9 cellular contexts compared by ENCODE assay signal in the genomic region with DNA sequence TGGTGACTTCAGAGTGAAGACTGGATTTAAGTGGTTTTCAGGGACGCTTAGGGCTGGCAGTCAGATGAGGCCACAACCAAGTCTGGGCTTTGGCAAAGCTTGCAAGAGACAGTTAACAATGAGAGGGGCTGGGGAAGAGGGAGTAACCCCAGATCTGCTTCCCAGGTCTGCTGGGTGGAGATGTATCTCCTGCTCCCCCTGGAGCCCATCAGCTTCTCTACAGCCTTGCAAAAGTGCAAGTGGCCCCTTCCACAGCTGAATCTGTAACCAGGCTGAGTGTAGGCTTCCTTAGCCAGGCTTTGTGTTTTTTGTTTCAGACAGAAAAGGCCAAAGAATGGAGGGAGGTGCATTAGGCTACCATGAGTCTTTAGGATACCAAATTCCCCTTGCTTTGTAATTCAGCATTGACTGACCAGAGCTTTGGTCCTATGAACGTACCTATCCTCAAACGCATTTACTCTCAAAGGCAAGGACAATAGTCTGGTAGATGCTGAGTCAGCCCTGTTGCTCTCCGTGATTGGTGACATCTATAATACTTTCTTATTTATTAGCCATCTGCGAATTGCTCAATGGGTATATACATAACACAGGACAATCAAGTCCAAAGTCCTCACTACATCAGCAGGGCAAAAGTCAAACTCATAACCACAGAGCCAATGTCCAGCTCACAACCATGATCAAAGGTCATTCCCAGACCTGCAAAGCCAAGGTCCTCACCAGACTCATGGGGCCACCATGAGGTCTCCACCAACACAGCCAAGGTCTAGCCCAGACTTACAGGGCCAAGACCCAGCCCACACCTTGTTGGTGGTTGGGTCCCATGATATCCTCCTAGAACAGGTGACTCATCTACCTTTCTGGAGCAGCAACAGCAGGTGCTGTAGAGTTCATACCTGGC. TPM values are rescaled to one million over a fixed set of nuclear protein-coding genes. Genes with fewer than 3 reads are reported as not detected.
DNase-seq lines count a peak whose midpoint lies in the region; ATAC-seq and TF ChIP-seq lines count a peak whose summit lies in the region.
"Had no signal": no experiment of that assay in that cellular context is flagged by ENCODE, and none has a peak within 500 bp of the region (broad histone marks: within the 10 kb centered on the region; RNA-seq: fewer than 3 reads in every experiment).

No MANE protein-coding gene starts in this region.

- no peaks in the 10 kb centered on the region for H3K9me3 Mint-ChIP-seq in chondrocyte (ENCODE audit: low read depth)

- H3K4me1 Mint-ChIP-seq in chondrocyte (ENCODE audit: low read depth), result no peaks in the 10 kb centered on the region

- ATAC-seq in GM19452 (IDR thresholded peaks at IDR 0.05; ENCODE audit: unreplicated experiment) (no peak), HG03565 (IDR thresholded peaks at IDR 0.05; ENCODE audit: unreplicated experiment) (no peak)

- no peak overlapping the region for H3K27ac Mint-ChIP-seq in chondrocyte (ENCODE audit: unreplicated experiment)

- H3K4me3 Mint-ChIP-seq in chondrocyte (ENCODE audit: unreplicated experiment), result no peak overlapping the region

- peak; percentile 73 for TF ChIP-seq CTCF in chondrocyte (IDR thresholded peaks at IDR 0.05)

- peaks cover 2% of the 10 kb centered on the region for H3K36me3 Mint-ChIP-seq in chondrocyte (ENCODE audit: low read depth)

- H3K27me3 Mint-ChIP-seq in chondrocyte (ENCODE audit: low read depth), result peaks cover 10% of the 10 kb centered on the region

- DNase-seq in NCI-H748 (lab: John Stamatoyannopoulos, UW; ENCODE audit: unreplicated experiment), result peak; percentile 20
- DNase-seq in NCI-H748 treated with DMSO at 0.1 percent for 48 hours (lab: John Stamatoyannopoulos, UW), result no peak
- peak; percentile 2 for DNase-seq in NCI-H1694 treated with DMSO at 0.1 percent for 48 hours (lab: John Stamatoyannopoulos, UW)
- DNase-seq in chondrocyte (ENCODE audit: low spot score), result no peak
- peak; percentile 74 for DNase-seq in mucosa of gallbladder (ENCODE audit: low spot score)
- no peak for DNase-seq in HK-2 (ENCODE audit: unreplicated experiment)

RNA-seq across cellular contexts. Expression of a gene that starts 17.1 kb away (rescaled TPM):
- total RNA-seq in chondrocyte (0.40 to 0.77 TPM in 2 of 3 replicates, not detected in the other), mucosa of gallbladder (1.4 TPM)

RNA-seq across cellular contexts. Expression of a gene that starts 48.4 kb away (rescaled TPM):
- total RNA-seq in chondrocyte (78.6 to 89.7 TPM (median 78.7 TPM) in 3 replicates), mucosa of gallbladder (96.7 TPM)

RNA-seq across cellular contexts. Expression of a gene that starts 53.3 kb away (rescaled TPM):
- total RNA-seq in chondrocyte (0.41 to 1.2 TPM (median 1.0 TPM) in 3 replicates), mucosa of gallbladder (5.0 TPM)

RNA-seq across cellular contexts. Expression of a gene that starts 53.3 kb away (rescaled TPM):
- total RNA-seq in chondrocyte (not detected in 3 replicates), mucosa of gallbladder (0.35 TPM)
- total RNA-seq: T-helper 2 cell treated with Interferon-gamma antibody and Interleukin-4, amounts not matched to agents 100 ng/mL and 5 ng/mL, for 36 hours had no signal

Comparison
In these comparisons a context has a peak if more than half of its experiments do, and no peak if none do; other contexts are left out.
1. DNase-seq: peak in NCI-H748 (single experiment), NCI-H1694 treated with DMSO at 0.1 percent for 48 hours (single experiment) and mucosa of gallbladder (single experiment); none in NCI-H748 treated with DMSO at 0.1 percent for 48 hours (single experiment), chondrocyte (single experiment) and HK-2 (single experiment).